Comparison of ENCODE assay signal across 29 cellular contexts in genomic region chr1:118298397-118298796, GRCh38.
"Had no signal": no experiment of that assay in that cellular context is flagged by ENCODE, and none has a peak within 500 bp of the region (broad histone marks: within the 10 kb centered on the region; RNA-seq: fewer than 3 reads in every experiment).

No MANE protein-coding gene starts in this region.

- H3K27ac ChIP-seq: body of pancreas, colonic mucosa, gastroesophageal sphincter, left lung, sigmoid colon, suprapubic skin, tibial artery, upper lobe of right lung, VCaP had no signal

- H3K9me3 Mint-ChIP-seq: activated T-cell treated with anti-CD3 and anti-CD28 coated beads, Interleukin-2, amount 50 U/mL, for 72 hours; mesothelial cell of epicardium; T-helper 1 cell treated with Interleukin-12 subunit alpha and Interleukin-12 subunit beta and Interleukin-4 antibody, amounts not matched to agents 30 μg/mL and 1 μg/mL, for 36 hours had no signal

- H3K27me3 ChIP-seq: body of pancreas, colonic mucosa, gastroesophageal sphincter, left lung, sigmoid colon, suprapubic skin, tibial artery, upper lobe of right lung had no signal

- H3K27me3 Mint-ChIP-seq: activated naive CD8-positive, alpha-beta T cell had no signal

- ATAC-seq: activated T-cell treated with anti-CD3 and anti-CD28 coated beads, Interleukin-2, amount 50 U/mL, for 72 hours; body of pancreas; gastroesophageal sphincter; left lung; naive thymus-derived CD8-positive, alpha-beta T cell; upper lobe of right lung had no signal

- H3K4me3 Mint-ChIP-seq: activated naive CD8-positive, alpha-beta T cell; activated T-cell treated with anti-CD3 and anti-CD28 coated beads, Interleukin-2, amount 50 U/mL, for 72 hours; immature natural killer cell; mesothelial cell of epicardium; naive thymus-derived CD8-positive, alpha-beta T cell; T-helper 1 cell treated with Interleukin-12 subunit alpha and Interleukin-12 subunit beta and Interleukin-4 antibody, amounts not matched to agents 30 μg/mL and 1 μg/mL, for 36 hours had no signal

- H3K4me1 ChIP-seq: body of pancreas, colonic mucosa, left lung, tibial artery, upper lobe of right lung had no signal

- H3K36me3 ChIP-seq: colonic mucosa, gastroesophageal sphincter, left lung, sigmoid colon, suprapubic skin, tibial artery, upper lobe of right lung had no signal

- H3K9me3 ChIP-seq: body of pancreas, colonic mucosa, gastroesophageal sphincter, left lung, sigmoid colon, suprapubic skin, tibial artery, upper lobe of right lung had no signal

- H3K4me1 Mint-ChIP-seq: immature natural killer cell; naive thymus-derived CD8-positive, alpha-beta T cell had no signal

- DNase-seq: activated CD4-positive, alpha-beta T cell treated with anti-CD3 and anti-CD28 coated beads for 4 hours; activated CD4-positive, alpha-beta T cell treated with anti-CD3 and anti-CD28 coated beads, Interleukin-2, amount 50 U/mL, for 4 hours; activated naive CD4-positive, alpha-beta T cell treated with Interleukin-2 at 50 U/mL for 16 hours; activated T-cell treated with anti-CD3 and anti-CD28 coated beads for 4 hours; activated T-cell treated with anti-CD3 and anti-CD28 coated beads, Interleukin-2, amount 50 U/mL, for 72 hours; anterior cingulate cortex; body of pancreas; cerebellar nuclear complex; colonic mucosa; effector CD8-positive, alpha-beta T cell; hypothalamus; immature natural killer cell; mammary epithelial cell; naive thymus-derived CD8-positive, alpha-beta T cell; posterior cingulate gyrus; sigmoid colon; stimulated activated CD4-positive, alpha-beta T cell treated with anti-CD3 and anti-CD28 coated beads, Interleukin-15, amount 100 ng/mL, for 24 hours; stimulated activated naive CD4-positive, alpha-beta T cell; SW 1271; T-helper 9 cell; tibial artery; upper lobe of right lung had no signal

- H3K27ac Mint-ChIP-seq: activated naive CD8-positive, alpha-beta T cell; activated T-cell treated with anti-CD3 and anti-CD28 coated beads, Interleukin-2, amount 50 U/mL, for 72 hours; immature natural killer cell; mesothelial cell of epicardium; naive thymus-derived CD8-positive, alpha-beta T cell; T-helper 1 cell treated with Interleukin-12 subunit alpha and Interleukin-12 subunit beta and Interleukin-4 antibody, amounts not matched to agents 30 μg/mL and 1 μg/mL, for 36 hours had no signal

- H3K36me3 Mint-ChIP-seq: activated naive CD8-positive, alpha-beta T cell; immature natural killer cell; mesothelial cell of epicardium; naive thymus-derived CD8-positive, alpha-beta T cell had no signal

- H3K4me3 ChIP-seq: body of pancreas, colonic mucosa, gastroesophageal sphincter, left lung, sigmoid colon, suprapubic skin, tibial artery, upper lobe of right lung had no signal
